ENCODE assay signal across 9 cellular contexts in the genomic region with DNA sequence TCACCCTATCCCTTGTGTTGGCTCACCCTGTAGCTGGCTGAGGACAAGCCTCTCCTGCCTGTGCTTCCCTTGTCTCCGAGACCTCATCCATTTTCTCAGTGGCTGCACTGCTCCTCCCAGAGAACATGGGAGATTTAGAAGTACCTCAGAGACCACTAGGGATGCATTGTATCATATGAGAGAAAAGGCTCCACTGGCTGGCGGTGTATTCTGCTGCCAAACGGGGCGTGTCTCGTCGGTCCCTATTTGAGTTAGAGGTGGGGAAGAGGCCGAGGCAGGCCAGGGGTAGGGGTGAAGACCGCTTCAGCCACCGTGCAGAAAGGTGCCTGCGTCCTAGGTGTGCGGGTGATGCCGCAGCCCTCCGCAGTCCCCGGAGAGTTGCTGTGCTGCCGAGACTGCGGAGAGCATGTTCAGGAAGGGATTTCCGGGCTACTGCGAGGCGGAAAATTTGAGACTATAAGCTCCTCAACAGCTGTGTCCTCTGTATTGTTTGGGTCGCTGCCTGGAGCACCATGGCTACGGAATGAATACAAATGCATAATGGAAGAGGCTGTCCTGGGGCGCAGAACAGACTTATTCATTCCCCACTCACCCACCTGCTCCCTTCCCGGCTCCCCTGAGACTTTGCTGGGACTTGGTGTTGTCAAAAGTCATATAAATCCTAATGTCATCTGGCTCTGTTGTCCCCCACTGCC. TPM values are rescaled to one million over a fixed set of nuclear protein-coding genes. Genes with fewer than 3 reads are reported as not detected.
A peak's percentile ranks its signal among the peaks of the same experiment; 100 is the strongest.
DNase-seq lines count a peak whose midpoint lies in the region; ATAC-seq and TF ChIP-seq lines count a peak whose summit lies in the region.
"Had no signal": no experiment of that assay in that cellular context is flagged by ENCODE, and none has a peak within 500 bp of the region (broad histone marks: within the 10 kb centered on the region; RNA-seq: fewer than 3 reads in every experiment).

No MANE protein-coding gene starts in this region.

- H3K27ac ChIP-seq in A673 (ENCODE audit: low read depth, low read length, poor library complexity, severe bottlenecking) = no peak overlapping the region
- peak overlapping the region; percentile 50 for H3K27ac ChIP-seq in muscle layer of duodenum (ENCODE audit: low read length)

- H3K4me1 ChIP-seq in A673 (ENCODE audit: insufficient read depth, low read length, poor library complexity, severe bottlenecking) = peaks cover 39% of the 10 kb centered on the region
- H3K4me1 ChIP-seq in muscle layer of duodenum (ENCODE audit: control insufficient read depth in 1 of 2, insufficient read depth in 2 of 2, low read length in 2 of 2) = peaks cover 0 to 36% of the 10 kb centered on the region in 2 donors

- BruUV-seq in A673 (replicated peaks; lab: Mats Ljungman, UMichigan) = no TSS peak

- no peak for ATAC-seq in GM18907 (IDR thresholded peaks at IDR 0.05; ENCODE audit: unreplicated experiment)

- H3K36me3 Mint-ChIP-seq in endothelial cell (ENCODE audit: low read depth, unreplicated experiment) = no peaks in the 10 kb centered on the region
- H3K36me3 Mint-ChIP-seq in activated CD4-positive, alpha-beta memory T cell treated with anti-CD3 and anti-CD28 coated beads for 36 hours = no peaks in the 10 kb centered on the region

- H3K27me3 Mint-ChIP-seq in endothelial cell (ENCODE audit: unreplicated experiment) = peaks cover 5% of the 10 kb centered on the region
- H3K27me3 Mint-ChIP-seq in activated CD4-positive, alpha-beta memory T cell treated with anti-CD3 and anti-CD28 coated beads for 36 hours = peaks cover under 1% of the 10 kb centered on the region

- POLR2A ChIA-PET in A673 (lab: Charles Lee; ENCODE audit: low non-redundant PET) = interaction anchor here (0.6 kb wide), 1 partner anchor 292 kb away, joined by 3 read pairs; no protein-coding TSS in a partner anchor
- POLR2A ChIA-PET in activated CD4-positive, alpha-beta memory T cell treated with anti-CD3 and anti-CD28 coated beads for 36 hours (lab: Charles Lee) = no interaction called here

- DNase-seq in A673 (ENCODE audit: low spot score) (peak; percentile 93), NCI-H2081 treated with DMSO at 0.1 percent for 48 hours (lab: John Stamatoyannopoulos, UW) (peak; percentile 86), endothelial cell (ENCODE audit: low spot score) (no peak), kidney tubule cell (ENCODE audit: low spot score) (no peak)
- no peak for DNase-seq in activated CD4-positive, alpha-beta memory T cell treated with anti-CD3 and anti-CD28 coated beads for 36 hours
- DNase-seq in activated CD4-positive, alpha-beta T cell treated with anti-CD3 and anti-CD28 coated beads for 4 hours = no peak
- DNase-seq: ACHN had no signal

- peak overlapping the region; percentile 11 for H3K4me3 ChIP-seq in A673 (ENCODE audit: low read depth, low read length, poor library complexity, severe bottlenecking)
- peak overlapping the region; percentile 28 to 46 for H3K4me3 ChIP-seq in muscle layer of duodenum (ENCODE audit: low read depth in 1 of 2, low read length in 2 of 2)

- CTCF ChIA-PET in A673 (lab: Charles Lee) = interaction anchor here (0.8 to 1.1 kb wide), 3 partner anchors 10 to 44 kb away, joined by 3 to 5 read pairs (median 3); a partner anchor contains a TSS
- CTCF ChIA-PET in activated CD4-positive, alpha-beta memory T cell treated with anti-CD3 and anti-CD28 coated beads for 36 hours (lab: Charles Lee) = interaction anchor here (0.8 to 1.1 kb wide), 2 partner anchors 11 to 83 kb away, joined by 3 read pairs; no protein-coding TSS in a partner anchor

- H3K9me3 Mint-ChIP-seq in endothelial cell (ENCODE audit: unreplicated experiment) = no peaks in the 10 kb centered on the region
- H3K9me3 Mint-ChIP-seq in activated CD4-positive, alpha-beta memory T cell treated with anti-CD3 and anti-CD28 coated beads for 36 hours = no peaks in the 10 kb centered on the region

- TF ChIP-seq CTCF in A673 (conservative IDR thresholded peaks at IDR 0.05; ENCODE audit: low read depth, low read length) (no peak), endothelial cell (IDR thresholded peaks at IDR 0.05; ENCODE audit: unreplicated experiment) (no peak)

- no peaks in the 10 kb centered on the region for H3K36me3 ChIP-seq in A673 (ENCODE audit: insufficient read depth, low read length, poor library complexity, severe bottlenecking)
- H3K36me3 ChIP-seq in muscle layer of duodenum (ENCODE audit: control insufficient read depth in 1 of 2, insufficient read depth in 2 of 2, low read length in 2 of 2) = no peaks in the 10 kb centered on the region

- H3K27me3 ChIP-seq in A673 (replicated peaks; ENCODE audit: insufficient read depth, low read depth, low read length, poor library complexity) = no peaks in the 10 kb centered on the region
- H3K27me3 ChIP-seq in muscle layer of duodenum (ENCODE audit: low read depth, low read length) = no peaks in the 10 kb centered on the region

- no peak overlapping the region for H3K4me3 Mint-ChIP-seq in endothelial cell (ENCODE audit: unreplicated experiment)
- H3K4me3 Mint-ChIP-seq in activated CD4-positive, alpha-beta memory T cell treated with anti-CD3 and anti-CD28 coated beads for 36 hours = no peak overlapping the region

- H3K9me3 ChIP-seq in A673 (ENCODE audit: low read depth, low read length, poor library complexity, severe bottlenecking) = no peaks in the 10 kb centered on the region
- no peaks in the 10 kb centered on the region for H3K9me3 ChIP-seq in muscle layer of duodenum (ENCODE audit: control insufficient read depth in 1 of 2, low read length in 2 of 2)

- intact Hi-C loops in A673 (cut with micrococcal nuclease; ENCODE audit: unreplicated experiment) = no loop called here
- intact Hi-C loops in activated CD4-positive, alpha-beta memory T cell treated with anti-CD3 and anti-CD28 coated beads for 36 hours (cut with micrococcal nuclease) = no loop called here

- peak overlapping the region; percentile 67 for H3K27ac Mint-ChIP-seq in endothelial cell (ENCODE audit: unreplicated experiment)
- H3K27ac Mint-ChIP-seq in activated CD4-positive, alpha-beta memory T cell treated with anti-CD3 and anti-CD28 coated beads for 36 hours = no peak overlapping the region

- H3K4me1 Mint-ChIP-seq in endothelial cell (ENCODE audit: unreplicated experiment) = peaks cover 4% of the 10 kb centered on the region
- H3K4me1 Mint-ChIP-seq in activated CD4-positive, alpha-beta memory T cell treated with anti-CD3 and anti-CD28 coated beads for 36 hours (ENCODE audit: low read depth) = no peaks in the 10 kb centered on the region

RNA-seq across cellular contexts. Expression of a gene that starts 43.9 kb away (rescaled TPM):
- total RNA-seq in A673 (2021) (0.39 and 0.66 TPM in 2 replicates), endothelial cell (ENCODE audit: unreplicated experiment) (1.2 TPM)
- total RNA-seq in activated CD4-positive, alpha-beta memory T cell treated with anti-CD3 and anti-CD28 coated beads for 36 hours = not detected

Comparison
In these comparisons a context has a peak if more than half of its experiments do, and no peak if none do; other contexts are left out.
1. DNase-seq: peak in A673 (single experiment) and NCI-H2081 treated with DMSO at 0.1 percent for 48 hours (single experiment); none in endothelial cell (single experiment), kidney tubule cell (single experiment), activated CD4-positive, alpha-beta memory T cell treated with anti-CD3 and anti-CD28 coated beads for 36 hours (single experiment) and activated CD4-positive, alpha-beta T cell treated with anti-CD3 and anti-CD28 coated beads for 4 hours (0 of 2).